In genomic region chr11:66325140-66325754, GRCh38 we compare ENCODE assay signal across 16 cellular contexts. TPM values are rescaled to one million over a fixed set of nuclear protein-coding genes. Genes with fewer than 3 reads are reported as not detected.
A peak's percentile ranks its signal among the peaks of the same experiment; 100 is the strongest.
DNase-seq lines count a peak whose midpoint lies in the region; ATAC-seq, FAIRE-seq and TF ChIP-seq lines count a peak whose summit lies in the region.
"Had no signal": no experiment of that assay in that cellular context is flagged by ENCODE, and none has a peak within 500 bp of the region (broad histone marks: within the 10 kb centered on the region; RNA-seq: fewer than 3 reads in every experiment).

No MANE protein-coding gene starts in this region.

- intact Hi-C loops in GM12878 (cut with micrococcal nuclease; ENCODE audit: unreplicated experiment), result no loop called here

- CTCF ChIA-PET in GM12878 (lab: Yijun Ruan, JAX), result interaction anchor here (3.8 kb wide), 1 partner anchor 13 kb away, joined by 34 read pairs; no protein-coding TSS in a partner anchor

- H3K27me3 ChIP-seq in DND-41 (ENCODE audit: insufficient read depth, low read length, poor library complexity) (no peaks in the 10 kb centered on the region), Loucy (ENCODE audit: insufficient read depth, low read length, poor library complexity, severe bottlenecking) (no peaks in the 10 kb centered on the region), GM12878 (replicated peaks in 1 of 2; ENCODE audit: control insufficient read depth in 2 of 2, insufficient read depth in 2 of 2, low read length in 1 of 2) (no peaks in the 10 kb centered on the region; a peak in 1 of 4 replicates)
- H3K27me3 ChIP-seq: ovary, SJCRH30 had no signal

- H3K4me1 Mint-ChIP-seq in nephron, result peaks cover 51% of the 10 kb centered on the region

- H4K20me1 ChIP-seq in DND-41 (ENCODE audit: insufficient read depth, low read length) (peaks cover 2% of the 10 kb centered on the region; the same call in 1 of the 2 replicates), Loucy (ENCODE audit: insufficient read depth, low read length, poor library complexity, severe bottlenecking) (no peaks in the 10 kb centered on the region), GM12878 (ENCODE audit: control insufficient read depth, insufficient read depth) (no peaks in the 10 kb centered on the region)

- TF ChIP-seq RAD21 in GM12878 (IDR thresholded peaks at IDR 0.05; ENCODE audit: insufficient read depth, low read depth, low read length), result no peak

- BruUV-seq in GM12878 (replicated peaks; lab: Mats Ljungman, UMichigan), result no TSS peak

- peak overlapping the region in 2 of 3 experiments; percentile 38 to 50 for H3K4me3 Mint-ChIP-seq in nephron
- H3K4me3 Mint-ChIP-seq: dendritic cell treated with granulocyte-macrophage colony-stimulating factor and Interleukin-4, amounts not matched to agents 40 ng/mL and 50 ng/mL, for 4 days had no signal

- FAIRE-seq in GM12878 (lab: Jason Lieb, UNC), result no peak
- FAIRE-seq: GM12892 had no signal

- H3K4me2 ChIP-seq in DND-41 (ENCODE audit: insufficient read depth, low read length) (peak overlapping the region; percentile 52; the same call in 1 of the 2 replicates), Loucy (ENCODE audit: low read depth, low read length, poor library complexity, severe bottlenecking) (peak overlapping the region; percentile 49), GM12878 (ENCODE audit: control insufficient read depth, insufficient read depth) (no peak overlapping the region)

- DNase-seq in DND-41 (peak; percentile 71), GM12878 (ENCODE audit: low read depth, low spot score) (no peak), GM13977 (ENCODE audit: low spot score) (no peak), epidermal melanocyte (ENCODE audit: insufficient read length, low spot score) (no peak)
- DNase-seq: activated CD4-positive, alpha-beta T cell treated with anti-CD3 and anti-CD28 coated beads for 1 hour; activated naive CD4-positive, alpha-beta T cell; SJCRH30; stimulated activated CD4-positive, alpha-beta T cell treated with anti-CD3 and anti-CD28 coated beads, Interleukin-1b, Interleukin-23, amount 100 ng/mL, for 48 hours; stimulated activated naive CD4-positive, alpha-beta T cell treated with Interleukin-2 at 50 U/mL for 16 hours had no signal

- no peaks in the 10 kb centered on the region for H3K36me3 Mint-ChIP-seq in nephron (ENCODE audit: low read depth)

- RAD21 ChIA-PET in GM12878 (lab: Charles Lee; ENCODE audit: unreplicated experiment), result interaction anchor here (0.6 to 1.0 kb wide), 2 partner anchors 10 to 14 kb away, joined by 3 read pairs; no protein-coding TSS in a partner anchor

- H3K79me2 ChIP-seq in DND-41 (ENCODE audit: insufficient read depth, low read length), result no peaks in the 10 kb centered on the region
- no peaks in the 10 kb centered on the region for H3K79me2 ChIP-seq in Loucy (ENCODE audit: insufficient read depth, low read length)
- H3K79me2 ChIP-seq in GM12878 (ENCODE audit: control insufficient read depth, insufficient read depth, low read length), result no peaks in the 10 kb centered on the region

- ATAC-seq in DND-41 (ENCODE audit: insufficient read depth, low read depth) (no peak), GM12878 (no peak), GM19397 (IDR thresholded peaks at IDR 0.05; ENCODE audit: unreplicated experiment) (no peak), GM18517 (IDR thresholded peaks at IDR 0.05; ENCODE audit: unreplicated experiment) (no peak)

- POLR2A ChIA-PET in GM12878 (lab: Charles Lee), result no interaction called here

- H3K27ac Mint-ChIP-seq in nephron, result peak overlapping the region; percentile 76 to 93 (median 90)

- peaks cover 3% of the 10 kb centered on the region for H3K27me3 Mint-ChIP-seq in nephron (ENCODE audit: low read depth)

- no peak for TF ChIP-seq CTCF in DND-41 (IDR thresholded peaks at IDR 0.05; ENCODE audit: borderline replicate concordance, extremely low read depth, low read length, poor library complexity, severe bottlenecking)
- TF ChIP-seq CTCF in Loucy (conservative IDR thresholded peaks at IDR 0.05; ENCODE audit: low read length), result no peak
- no peak for TF ChIP-seq CTCF in GM12878 (IDR thresholded peaks at IDR 0.05 in 2 of 3, conservative IDR thresholded peaks at IDR 0.05 in 1 of 3; ENCODE audit: control insufficient read depth in 2 of 3, extremely low read depth in 1 of 3, insufficient read depth in 1 of 3, low read depth in 3 of 3, low read length in 3 of 3)
- TF ChIP-seq CTCF in nephron (IDR thresholded peaks at IDR 0.05; ENCODE audit: unreplicated experiment in 3 of 3), result no peak
- no peak for TF ChIP-seq CTCF in GM13977 (IDR thresholded peaks at IDR 0.05; ENCODE audit: extremely low read depth, insufficient read depth, missing control alignments)

- 52% methylated on average over 11 of the region's 12 CpGs for WGBS in GM12878 (ENCODE audit: insufficient coverage, insufficient replicate concordance, low lambda C conversion rate, missing lambda C conversion rate)

- TF ChIP-seq EP300 in GM12878 (IDR thresholded peaks at IDR 0.05; ENCODE audit: borderline replicate concordance in 1 of 2, control insufficient read depth in 1 of 2, low read depth in 2 of 2, low read length in 2 of 2), result no peak

- in situ Hi-C loops in GM12878 (cut with MboI) (no loop called here), GM13977 (cut with MboI; ENCODE audit: low pct_unique_long_range_greater_than_20kb, low sequenced_read_pairs, unreplicated experiment) (no loop called here)

- no peak overlapping the region for H2AFZ ChIP-seq in DND-41 (ENCODE audit: low read depth, low read length)
- H2AFZ ChIP-seq in Loucy (ENCODE audit: low read length), result no peak overlapping the region
- no peak overlapping the region for H2AFZ ChIP-seq in GM12878 (ENCODE audit: control insufficient read depth, low read depth, low read length)

- H3K9ac ChIP-seq in DND-41 (ENCODE audit: low read depth, low read length), result peak overlapping the region; percentile 49; the same call in 1 of the 2 replicates
- peak overlapping the region; percentile 50 for H3K9ac ChIP-seq in Loucy (ENCODE audit: low read depth, low read length, poor library complexity, severe bottlenecking)
- H3K9ac ChIP-seq in GM12878 (ENCODE audit: control insufficient read depth, insufficient read depth, low read length), result no peak overlapping the region

- H3K36me3 ChIP-seq in DND-41 (ENCODE audit: insufficient read depth, low read length), result no peaks in the 10 kb centered on the region
- no peaks in the 10 kb centered on the region for H3K36me3 ChIP-seq in Loucy (ENCODE audit: insufficient read depth, low read length)
- no peaks in the 10 kb centered on the region for H3K36me3 ChIP-seq in GM12878 (ENCODE audit: control insufficient read depth in 2 of 2, insufficient read depth in 2 of 2, low read length in 1 of 2)
- H3K36me3 ChIP-seq: ovary, SJCRH30 had no signal

- no peak overlapping the region for H3K4me3 ChIP-seq in DND-41 (ENCODE audit: low read depth in 1 of 2, low read length in 2 of 2)
- H3K4me3 ChIP-seq in Loucy (ENCODE audit: low read length, poor library complexity, severe bottlenecking), result no peak overlapping the region
- H3K4me3 ChIP-seq in GM12878, result no peak overlapping the region
- H3K4me3 ChIP-seq: ovary, SJCRH30 had no signal

- peaks cover 1% of the 10 kb centered on the region for H3K9me3 Mint-ChIP-seq in nephron
- H3K9me3 Mint-ChIP-seq: dendritic cell treated with granulocyte-macrophage colony-stimulating factor and Interleukin-4, amounts not matched to agents 40 ng/mL and 50 ng/mL, for 4 days had no signal

- no peaks in the 10 kb centered on the region for H3K9me3 ChIP-seq in DND-41 (ENCODE audit: insufficient read depth, low read length, severe bottlenecking)
- H3K9me3 ChIP-seq in Loucy (ENCODE audit: insufficient read depth, low read depth, low read length), result no peaks in the 10 kb centered on the region
- H3K9me3 ChIP-seq in GM12878 (replicated peaks; ENCODE audit: control insufficient read depth, insufficient read depth, low read length), result no peaks in the 10 kb centered on the region; the same call in 2 of the 3 replicates
- H3K9me3 ChIP-seq: ovary, SJCRH30 had no signal

- H3K27ac ChIP-seq in DND-41 (ENCODE audit: low read length), result peak overlapping the region; percentile 92
- no peak overlapping the region for H3K27ac ChIP-seq in GM12878 (ENCODE audit: control insufficient read depth, insufficient read depth)
- H3K27ac ChIP-seq: ovary, SJCRH30 had no signal

- H3K9me2 ChIP-seq in Loucy (replicated peaks; ENCODE audit: low read depth, low read length), result no peaks in the 10 kb centered on the region

- no peaks in the 10 kb centered on the region for H3F3A ChIP-seq in Loucy (ENCODE audit: low read depth)

- SMC1A ChIA-PET in GM12878 (lab: Charles Lee; ENCODE audit: uncharacterized antibody, unreplicated experiment), result interaction anchor here (3.4 kb wide), 1 partner anchor 13 kb away, joined by 12 read pairs; no protein-coding TSS in a partner anchor

- no peak for TF ChIP-seq POLR2A in GM12878 (IDR thresholded peaks at IDR 0.05; ENCODE audit: low read depth, low read length)

- H3K4me1 ChIP-seq in DND-41 (ENCODE audit: insufficient read depth, low read length), result peaks cover 37% of the 10 kb centered on the region
- H3K4me1 ChIP-seq in Loucy (ENCODE audit: insufficient read depth, low read length, poor library complexity, severe bottlenecking), result peaks cover 31% of the 10 kb centered on the region
- H3K4me1 ChIP-seq in GM12878 (ENCODE audit: control insufficient read depth, insufficient read depth, low read length), result peaks cover 10% of the 10 kb centered on the region; the same call in 1 of the 2 replicates

RNA-seq across cellular contexts. Expression of gene CD248, which starts 8.4 kb away (rescaled TPM):
- total RNA-seq in GM12878 (2013; cell fraction: nucleolus; rRNA removed), result not detected in 2 replicates
- not detected in 2 replicates for total RNA-seq in GM12878 (2014; rRNA removed)
- total RNA-seq in GM12878 (2014; rRNA removed; fragmentation: Illumina TruSeq; extraction: Trizol), result not detected in 2 replicates
- total RNA-seq in GM12878 (2021), result 0.13 and 0.21 TPM in 2 replicates
- polyA plus RNA-seq in GM12878 (2011; ENCODE audit: low read depth), result not detected
- not detected in 2 replicates for polyA plus RNA-seq in GM12878 (2011; rRNA removed)
- polyA plus RNA-seq in GM12878 (2011; cell fraction: cytosol; rRNA removed), result not detected in 2 replicates
- not detected in 2 replicates for polyA plus RNA-seq in GM12878 (2011; cell fraction: nucleus; rRNA removed)
- not detected in 2 replicates for polyA plus RNA-seq in GM12878 (2012)
- polyA plus RNA-seq in GM12878 (2014; fragmentation: Illumina TruSeq; extraction: Trizol), result not detected in 2 replicates
- polyA plus RNA-seq in GM12878 (2014; fragmentation: Nextera tagmentation; extraction: Ambion mirVana), result not detected
- polyA plus RNA-seq in GM12878 (2014; rRNA removed), result not detected in 2 replicates
- under 1 TPM; 0.10 to 0.20 TPM for polyA plus RNA-seq in GM12878 (2016; fragmentation: Nextera tagmentation; extraction: Ambion mirVana)
- not detected in 2 replicates for polyA minus RNA-seq in GM12878 (2011; rRNA and poly(A)+ RNA removed)
- not detected in 2 replicates for polyA minus RNA-seq in GM12878 (2011; cell fraction: cytosol; rRNA and poly(A)+ RNA removed)
- not detected in 2 replicates for polyA minus RNA-seq in GM12878 (2011; cell fraction: nucleus; rRNA and poly(A)+ RNA removed)

RNA-seq across cellular contexts. Expression of gene RIN1, which starts 11.0 kb away (rescaled TPM):
- 1.3 and 1.4 TPM in 2 replicates for total RNA-seq in GM12878 (2013; cell fraction: nucleolus; rRNA removed)
- total RNA-seq in GM12878 (2014; rRNA removed) (0.11 and 0.49 TPM in 2 replicates), GM12878 (2014; rRNA removed; fragmentation: Illumina TruSeq; extraction: Trizol) (0.09 and 0.13 TPM in 2 replicates), GM12878 (2021) (0.48 and 0.69 TPM in 2 replicates)
- polyA plus RNA-seq in GM12878 (2011; ENCODE audit: low read depth), result not detected
- polyA plus RNA-seq in GM12878 (2011; rRNA removed) (0.04 and 0.22 TPM in 2 replicates), GM12878 (2014; fragmentation: Illumina TruSeq; extraction: Trizol) (0.41 TPM in 1 of 2 replicates, not detected in the other), GM12878 (2014; fragmentation: Nextera tagmentation; extraction: Ambion mirVana) (under 1 TPM in 1 of 2 experiments, not detected in 1; 0.04 TPM), GM12878 (2014; rRNA removed) (0.47 and 0.54 TPM in 2 replicates), GM12878 (2016; fragmentation: Nextera tagmentation; extraction: Ambion mirVana) (under 1 TPM; 0.15 to 0.43 TPM)
- 0.15 and 0.43 TPM in 2 replicates for polyA plus RNA-seq in GM12878 (2011; cell fraction: cytosol; rRNA removed)
- polyA plus RNA-seq in GM12878 (2011; cell fraction: nucleus; rRNA removed), result 3.7 and 4.8 TPM in 2 replicates
- polyA plus RNA-seq in GM12878 (2012), result 0.24 and 0.28 TPM in 2 replicates
- polyA minus RNA-seq in GM12878 (2011; rRNA and poly(A)+ RNA removed), result 0.37 TPM in 1 of 2 replicates, not detected in the other
- 0.40 TPM in 1 of 2 replicates, not detected in the other for polyA minus RNA-seq in GM12878 (2011; cell fraction: cytosol; rRNA and poly(A)+ RNA removed)
- 0.85 and 2.6 TPM in 2 replicates for polyA minus RNA-seq in GM12878 (2011; cell fraction: nucleus; rRNA and poly(A)+ RNA removed)

RNA-seq across cellular contexts. Expression of gene BRMS1, which starts 19.7 kb away (rescaled TPM):
- total RNA-seq in GM12878 (2013; cell fraction: nucleolus; rRNA removed), result 11.8 and 18.2 TPM in 2 replicates
- 63.5 and 64.0 TPM in 2 replicates for total RNA-seq in GM12878 (2014; rRNA removed)
- 38.7 and 42.4 TPM in 2 replicates for total RNA-seq in GM12878 (2014; rRNA removed; fragmentation: Illumina TruSeq; extraction: Trizol)
- 49.6 and 54.7 TPM in 2 replicates for total RNA-seq in GM12878 (2021)
- polyA plus RNA-seq in GM12878 (2011; ENCODE audit: low read depth), result 15.4 TPM
- polyA plus RNA-seq in GM12878 (2011; rRNA removed), result 28.9 and 33.7 TPM in 2 replicates
- polyA plus RNA-seq in GM12878 (2011; cell fraction: cytosol; rRNA removed), result 40.1 and 54.9 TPM in 2 replicates
- 36.8 and 47.4 TPM in 2 replicates for polyA plus RNA-seq in GM12878 (2011; cell fraction: nucleus; rRNA removed)
- polyA plus RNA-seq in GM12878 (2012), result 25.6 and 30.1 TPM in 2 replicates
- 11.6 and 29.1 TPM in 2 replicates for polyA plus RNA-seq in GM12878 (2014; fragmentation: Illumina TruSeq; extraction: Trizol)
- polyA plus RNA-seq in GM12878 (2014; fragmentation: Nextera tagmentation; extraction: Ambion mirVana), result 1 to 10 TPM; 2.1 to 8.6 TPM
- polyA plus RNA-seq in GM12878 (2014; rRNA removed), result 58.6 and 59.9 TPM in 2 replicates
- 10 to 100 TPM; 82.5 to 85.3 TPM for polyA plus RNA-seq in GM12878 (2016; fragmentation: Nextera tagmentation; extraction: Ambion mirVana)
- polyA minus RNA-seq in GM12878 (2011; rRNA and poly(A)+ RNA removed), result 7.2 and 16.5 TPM in 2 replicates
- 9.7 and 9.9 TPM in 2 replicates for polyA minus RNA-seq in GM12878 (2011; cell fraction: cytosol; rRNA and poly(A)+ RNA removed)
- polyA minus RNA-seq in GM12878 (2011; cell fraction: nucleus; rRNA and poly(A)+ RNA removed), result 6.6 and 12.2 TPM in 2 replicates

RNA-seq across cellular contexts. Expression of gene B4GAT1, which starts 22.2 kb away (rescaled TPM):
- total RNA-seq in GM12878 (2013; cell fraction: nucleolus; rRNA removed), result 9.2 and 9.9 TPM in 2 replicates
- 6.3 and 7.2 TPM in 2 replicates for total RNA-seq in GM12878 (2014; rRNA removed)
- 2.3 and 2.4 TPM in 2 replicates for total RNA-seq in GM12878 (2014; rRNA removed; fragmentation: Illumina TruSeq; extraction: Trizol)
- total RNA-seq in GM12878 (2021), result 5.7 and 5.9 TPM in 2 replicates
- 1.8 TPM for polyA plus RNA-seq in GM12878 (2011; ENCODE audit: low read depth)
- polyA plus RNA-seq in GM12878 (2011; rRNA removed), result 2.1 and 3.6 TPM in 2 replicates
- polyA plus RNA-seq in GM12878 (2011; cell fraction: cytosol; rRNA removed), result 3.3 and 4.2 TPM in 2 replicates
- 3.4 and 3.5 TPM in 2 replicates for polyA plus RNA-seq in GM12878 (2011; cell fraction: nucleus; rRNA removed)
- 4.1 and 5.5 TPM in 2 replicates for polyA plus RNA-seq in GM12878 (2012)
- 1.4 and 1.9 TPM in 2 replicates for polyA plus RNA-seq in GM12878 (2014; fragmentation: Illumina TruSeq; extraction: Trizol)
- 1 to 10 TPM in 1 of 2 experiments, under 1 TPM in 1; 0.55 to 1.5 TPM for polyA plus RNA-seq in GM12878 (2014; fragmentation: Nextera tagmentation; extraction: Ambion mirVana)
- 5.0 and 5.7 TPM in 2 replicates for polyA plus RNA-seq in GM12878 (2014; rRNA removed)
- polyA plus RNA-seq in GM12878 (2016; fragmentation: Nextera tagmentation; extraction: Ambion mirVana), result 10 to 100 TPM in 1 of 2 experiments, 1 to 10 TPM in 1; 9.4 to 11.1 TPM
- polyA minus RNA-seq in GM12878 (2011; rRNA and poly(A)+ RNA removed), result 2.6 TPM in 2 replicates
- 1.5 and 1.7 TPM in 2 replicates for polyA minus RNA-seq in GM12878 (2011; cell fraction: cytosol; rRNA and poly(A)+ RNA removed)
- polyA minus RNA-seq in GM12878 (2011; cell fraction: nucleus; rRNA and poly(A)+ RNA removed), result 2.8 TPM in 2 replicates

RNA-seq across cellular contexts. Expression of gene TMEM151A, which starts 33.6 kb away (rescaled TPM):
- total RNA-seq in GM12878 (2013; cell fraction: nucleolus; rRNA removed), result not detected in 2 replicates
- total RNA-seq in GM12878 (2014; rRNA removed), result not detected in 2 replicates
- total RNA-seq in GM12878 (2014; rRNA removed; fragmentation: Illumina TruSeq; extraction: Trizol), result not detected in 2 replicates
- 0.11 TPM in 1 of 2 replicates, not detected in the other for total RNA-seq in GM12878 (2021)
- polyA plus RNA-seq in GM12878 (2011; ENCODE audit: low read depth), result not detected
- polyA plus RNA-seq in GM12878 (2011; rRNA removed), result not detected in 2 replicates
- 0.03 TPM in 1 of 2 replicates, not detected in the other for polyA plus RNA-seq in GM12878 (2011; cell fraction: cytosol; rRNA removed)
- not detected in 2 replicates for polyA plus RNA-seq in GM12878 (2011; cell fraction: nucleus; rRNA removed)
- 0.07 TPM in 1 of 2 replicates, not detected in the other for polyA plus RNA-seq in GM12878 (2012)
- not detected in 2 replicates for polyA plus RNA-seq in GM12878 (2014; fragmentation: Illumina TruSeq; extraction: Trizol)
- not detected for polyA plus RNA-seq in GM12878 (2014; fragmentation: Nextera tagmentation; extraction: Ambion mirVana)
- polyA plus RNA-seq in GM12878 (2014; rRNA removed), result 0.04 TPM in 1 of 2 replicates, not detected in the other
- not detected for polyA plus RNA-seq in GM12878 (2016; fragmentation: Nextera tagmentation; extraction: Ambion mirVana)
- not detected in 2 replicates for polyA minus RNA-seq in GM12878 (2011; rRNA and poly(A)+ RNA removed)
- not detected in 2 replicates for polyA minus RNA-seq in GM12878 (2011; cell fraction: cytosol; rRNA and poly(A)+ RNA removed)
- polyA minus RNA-seq in GM12878 (2011; cell fraction: nucleus; rRNA and poly(A)+ RNA removed), result not detected in 2 replicates
- total RNA-seq: SJCRH30 had no signal
